ENCODE assay signal across 8 cellular contexts in genomic region chr5:94353605-94354004, GRCh38.
"Had no signal": no experiment of that assay in that cellular context is flagged by ENCODE, and none has a peak within 500 bp of the region (broad histone marks: within the 10 kb centered on the region; RNA-seq: fewer than 3 reads in every experiment).

No MANE protein-coding gene starts in this region.

- ATAC-seq: HepG2, K562 had no signal

- H3K27ac ChIP-seq: HL-60 had no signal

- H3K4me3 Mint-ChIP-seq: IgD-negative memory B cell had no signal

- FAIRE-seq: HepG2, HTR-8/SVneo, K562 had no signal

- H3K27me3 Mint-ChIP-seq: IgD-negative memory B cell had no signal

- H3K4me3 ChIP-seq: K562 had no signal

- H3K4me1 Mint-ChIP-seq: IgD-negative memory B cell had no signal

- DNase-seq: IMR-90, KBM-7, KG1 had no signal
